Comparison of ENCODE assay signal across 2 cellular contexts in the genomic region with DNA sequence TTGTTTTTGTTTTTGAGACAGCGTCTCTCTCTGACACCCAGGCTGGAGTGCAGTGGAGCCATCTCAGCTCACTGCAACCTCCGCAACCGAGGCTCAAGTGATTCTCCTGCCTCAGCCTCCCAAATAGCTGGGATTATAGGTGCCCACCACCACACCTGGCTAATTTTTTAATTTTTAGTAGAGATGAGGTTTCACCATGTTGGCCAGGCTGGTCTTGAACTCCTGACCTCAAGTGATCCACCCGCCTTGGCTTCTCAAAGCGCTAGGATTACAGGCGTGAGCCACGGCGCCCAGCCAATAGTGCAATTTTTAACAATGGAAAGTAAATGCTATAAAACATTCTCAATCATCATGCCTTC. TPM values are rescaled to one million over a fixed set of nuclear protein-coding genes. Genes with fewer than 3 reads are reported as not detected.
"Had no signal": no experiment of that assay in that cellular context is flagged by ENCODE, and none has a peak within 500 bp of the region (broad histone marks: within the 10 kb centered on the region; RNA-seq: fewer than 3 reads in every experiment).

No MANE protein-coding gene starts in this region.

RNA-seq across cellular contexts. Expression of a gene that starts 21.8 kb away (rescaled TPM):
- total RNA-seq: G401, GM12878 had no signal
- polyA plus RNA-seq: GM12878 had no signal
